In genomic region chr4:38782452-38783108, GRCh38 we compare ENCODE assay signal across 8 cellular contexts. TPM values are rescaled to one million over a fixed set of nuclear protein-coding genes. Genes with fewer than 3 reads are reported as not detected.
DNase-seq lines count a peak whose midpoint lies in the region; ATAC-seq and TF ChIP-seq lines count a peak whose summit lies in the region.

Gene TLR10, minus strand, starts transcription at chr4:38782990. Its CDS starts 7,400 bp downstream, at chr4:38775590.

- no peak within 1 kb of the TSS for H3K4me3 ChIP-seq in cardiac muscle cell

- no peak within 1 kb of the TSS for H3K27ac ChIP-seq in cardiac muscle cell

- no peaks in the 10 kb centered on the region for H3K4me1 ChIP-seq in cardiac muscle cell (ENCODE audit: low read depth)

- ATAC-seq in GM19043 (IDR thresholded peaks at IDR 0.05; ENCODE audit: low read depth, unreplicated experiment) (peak; percentile 54), HG03139 (IDR thresholded peaks at IDR 0.05; ENCODE audit: unreplicated experiment) (peak; percentile 64), sciatic nerve (peak; percentile 63)
- ATAC-seq in activated T-helper 17 cell treated with anti-CD3 and anti-CD28 coated beads, Interleukin-2, amount 50 U/mL, for 72 hours (replicated peaks) = peak; percentile 39

- no peaks in the 10 kb centered on the region for H3K4me1 Mint-ChIP-seq in activated T-helper 17 cell treated with anti-CD3 and anti-CD28 coated beads, Interleukin-2, amount 50 U/mL, for 72 hours

- H3K4me3 Mint-ChIP-seq in activated T-helper 17 cell treated with anti-CD3 and anti-CD28 coated beads, Interleukin-2, amount 50 U/mL, for 72 hours = no peak within 1 kb of the TSS

- no peak within 1 kb of the TSS for H3K27ac Mint-ChIP-seq in activated T-helper 17 cell treated with anti-CD3 and anti-CD28 coated beads, Interleukin-2, amount 50 U/mL, for 72 hours

- no peaks in the 10 kb centered on the region for H3K36me3 ChIP-seq in cardiac muscle cell

- no peaks in the 10 kb centered on the region for H3K36me3 Mint-ChIP-seq in activated T-helper 17 cell treated with anti-CD3 and anti-CD28 coated beads, Interleukin-2, amount 50 U/mL, for 72 hours (ENCODE audit: low read depth)

- DNase-seq in D341Med (ENCODE audit: low spot score) (peak; percentile 64), NCI-H345 (lab: John Stamatoyannopoulos, UW) (peak; percentile 26), cardiac muscle cell (ENCODE audit: low read depth in 1 of 2, low spot score in 1 of 2) (peak; percentile 64 to 67), sciatic nerve (ENCODE audit: low spot score) (no peak), middle frontal gyrus (ENCODE audit: extremely low spot score, low spot score) (no peak)

- no peaks in the 10 kb centered on the region for H3K9me3 Mint-ChIP-seq in activated T-helper 17 cell treated with anti-CD3 and anti-CD28 coated beads, Interleukin-2, amount 50 U/mL, for 72 hours

- no peaks in the 10 kb centered on the region for H3K27me3 ChIP-seq in cardiac muscle cell

- no peaks in the 10 kb centered on the region for H3K9me3 ChIP-seq in cardiac muscle cell (ENCODE audit: low read depth)

- peak; percentile 51 for TF ChIP-seq CTCF in cardiac muscle cell (IDR thresholded peaks at IDR 0.05; ENCODE audit: low read depth, low read length)

- no peaks in the 10 kb centered on the region for H3K27me3 Mint-ChIP-seq in activated T-helper 17 cell treated with anti-CD3 and anti-CD28 coated beads, Interleukin-2, amount 50 U/mL, for 72 hours

- intact Hi-C loops in sciatic nerve (cut with DNase I) = no loop called here

RNA-seq across cellular contexts. Expression of gene TLR10, which starts in this region (rescaled TPM):
- under 1 TPM in 1 of 2 donors, not detected in 1; 0.19 TPM for total RNA-seq in activated T-helper 17 cell treated with anti-CD3 and anti-CD28 coated beads, Interleukin-2, amount 50 U/mL, for 72 hours
- total RNA-seq in cardiac muscle cell (not detected in 2 replicates), sciatic nerve (1.6 TPM)
- 0.06 TPM in 1 of 2 replicates, not detected in the other for polyA plus RNA-seq in cardiac muscle cell

Comparison
In these comparisons a context has a peak if more than half of its experiments do, and no peak if none do; other contexts are left out.
1. Peak in ATAC-seq in activated T-helper 17 cell treated with anti-CD3 and anti-CD28 coated beads, Interleukin-2, amount 50 U/mL, for 72 hours; RNA of the gene not detected or under 1 TPM.
2. Peak in DNase-seq in cardiac muscle cell; RNA of the gene not detected or under 1 TPM.
3. DNase-seq: peak in D341Med (single experiment) and NCI-H345 (single experiment); none in sciatic nerve (single experiment) and middle frontal gyrus (single experiment).
4. Peak in every context shown above with its lines, with median percentiles within 50 percentile points of each other: ATAC-seq.